In genomic region chr10:115163129-115163528, GRCh38 we compare ENCODE assay signal across 24 cellular contexts.
"Had no signal": no experiment of that assay in that cellular context is flagged by ENCODE, and none has a peak within 500 bp of the region (broad histone marks: within the 10 kb centered on the region; RNA-seq: fewer than 3 reads in every experiment).

No MANE protein-coding gene starts in this region.

- H3K27me3 Mint-ChIP-seq: stimulated activated memory B cell treated with anti-CD40 and anti-IgM and Interleukin-4, amounts not matched to agents 10 μg/mL and 1 μg/mL and 100 μg/mL, for 72 hours; stimulated activated naive B cell treated with anti-CD40 and anti-IgM and Interleukin-4, amounts not matched to agents 10 μg/mL and 1 μg/mL and 100 μg/mL, for 72 hours; stimulated activated naive CD8-positive, alpha-beta T cell treated with anti-CD3 and anti-CD28 coated beads, Interleukin-15, Interleukin-2, amounts not matched to agents 100 ng/mL and 50 ng/mL, for 24 hours; type B pancreatic cell had no signal

- H3K4me3 Mint-ChIP-seq: stimulated activated effector memory CD8-positive, alpha-beta T cell treated with anti-CD3 and anti-CD28 coated beads, Interleukin-12 subunit alpha, Interleukin-12 subunit beta, amount 100 ng/mL, for 72 hours; stimulated activated memory B cell treated with anti-CD40 and anti-IgM and Interleukin-4, amounts not matched to agents 10 μg/mL and 1 μg/mL and 100 μg/mL, for 72 hours; stimulated activated naive B cell treated with anti-CD40 and anti-IgM and Interleukin-4, amounts not matched to agents 10 μg/mL and 1 μg/mL and 100 μg/mL, for 72 hours; stimulated activated naive CD8-positive, alpha-beta T cell treated with anti-CD3 and anti-CD28 coated beads, Interleukin-15, amount 100 ng/mL, for 72 hours; stimulated activated naive CD8-positive, alpha-beta T cell treated with anti-CD3 and anti-CD28 coated beads, Interleukin-15, Interleukin-2, amounts not matched to agents 100 ng/mL and 50 ng/mL, for 24 hours; type B pancreatic cell had no signal

- H3K36me3 Mint-ChIP-seq: stimulated activated effector memory CD8-positive, alpha-beta T cell treated with anti-CD3 and anti-CD28 coated beads, Interleukin-12 subunit alpha, Interleukin-12 subunit beta, amount 100 ng/mL, for 72 hours; stimulated activated memory B cell treated with anti-CD40 and anti-IgM and Interleukin-4, amounts not matched to agents 10 μg/mL and 1 μg/mL and 100 μg/mL, for 72 hours; stimulated activated naive B cell treated with anti-CD40 and anti-IgM and Interleukin-4, amounts not matched to agents 10 μg/mL and 1 μg/mL and 100 μg/mL, for 72 hours had no signal

- H3K9me3 Mint-ChIP-seq: stimulated activated naive CD8-positive, alpha-beta T cell treated with anti-CD3 and anti-CD28 coated beads, Interleukin-15, amount 100 ng/mL, for 72 hours; stimulated activated naive CD8-positive, alpha-beta T cell treated with anti-CD3 and anti-CD28 coated beads, Interleukin-15, Interleukin-2, amounts not matched to agents 100 ng/mL and 50 ng/mL, for 24 hours; type B pancreatic cell had no signal

- ATAC-seq: stimulated activated effector memory CD8-positive, alpha-beta T cell treated with anti-CD3 and anti-CD28 coated beads, Interleukin-12 subunit alpha, Interleukin-12 subunit beta, amount 100 ng/mL, for 72 hours; stimulated activated memory B cell treated with anti-CD40 and anti-IgM and Interleukin-4, amounts not matched to agents 10 μg/mL and 1 μg/mL and 100 μg/mL, for 72 hours; stimulated activated naive B cell treated with anti-CD40 and anti-IgM and Interleukin-4, amounts not matched to agents 10 μg/mL and 1 μg/mL and 100 μg/mL, for 72 hours; stimulated activated naive CD8-positive, alpha-beta T cell treated with anti-CD3 and anti-CD28 coated beads, Interleukin-15, amount 100 ng/mL, for 72 hours; stimulated activated naive CD8-positive, alpha-beta T cell treated with anti-CD3 and anti-CD28 coated beads, Interleukin-15, Interleukin-2, amounts not matched to agents 100 U/mL and 50 U/mL, for 24 hours; upper lobe of right lung had no signal

- H3K4me1 Mint-ChIP-seq: stimulated activated effector memory CD8-positive, alpha-beta T cell treated with anti-CD3 and anti-CD28 coated beads, Interleukin-12 subunit alpha, Interleukin-12 subunit beta, amount 100 ng/mL, for 72 hours; stimulated activated memory B cell treated with anti-CD40 and anti-IgM and Interleukin-4, amounts not matched to agents 10 μg/mL and 1 μg/mL and 100 μg/mL, for 72 hours; stimulated activated naive B cell treated with anti-CD40 and anti-IgM and Interleukin-4, amounts not matched to agents 10 μg/mL and 1 μg/mL and 100 μg/mL, for 72 hours; stimulated activated naive CD8-positive, alpha-beta T cell treated with anti-CD3 and anti-CD28 coated beads, Interleukin-15, amount 100 ng/mL, for 72 hours had no signal

- DNase-seq: stimulated activated CD4-positive, alpha-beta T cell treated with anti-CD3 and anti-CD28 coated beads, Interleukin-2, amount 100 ng/mL, for 48 hours; stimulated activated CD4-positive, alpha-beta T cell treated with anti-CD3 and anti-CD28 coated beads, Interleukin-4, amount 100 ng/mL, for 1 hour; stimulated activated CD4-positive, alpha-beta T cell treated with anti-CD3 and anti-CD28 coated beads, Interleukin-4, amount 100 ng/mL, for 24 hours; stimulated activated CD4-positive, alpha-beta T cell treated with anti-CD3 and anti-CD28 coated beads, Interleukin-4, amount 100 ng/mL, for 4 hours; stimulated activated CD8-positive, alpha-beta memory T cell treated with anti-CD3 and anti-CD28 coated beads, Interleukin-4, amount 100 ng/mL, for 48 hours; stimulated activated naive B cell treated with anti-CD40 and anti-IgM and Interleukin-4, amounts not matched to agents 10 μg/mL and 1 μg/mL and 100 μg/mL, for 72 hours; stimulated activated naive CD4-positive, alpha-beta T cell; stimulated activated naive CD4-positive, alpha-beta T cell treated with Interleukin-2 at 50 U/mL for 16 hours; stimulated activated naive CD8-positive, alpha-beta T cell treated with anti-CD3 and anti-CD28 coated beads, Interleukin-15, amount 100 ng/mL, for 72 hours; stimulated activated naive CD8-positive, alpha-beta T cell treated with anti-CD3 and anti-CD28 coated beads, Interleukin-15, Interleukin-2, amounts not matched to agents 100 U/mL and 50 U/mL, for 24 hours; stomach; substantia nigra; testis; thyroid gland; tibial artery; transverse colon; trophoblast cell; upper lobe of left lung; upper lobe of right lung; uterus had no signal

- H3K27ac Mint-ChIP-seq: stimulated activated effector memory CD8-positive, alpha-beta T cell treated with anti-CD3 and anti-CD28 coated beads, Interleukin-12 subunit alpha, Interleukin-12 subunit beta, amount 100 ng/mL, for 72 hours; stimulated activated memory B cell treated with anti-CD40 and anti-IgM and Interleukin-4, amounts not matched to agents 10 μg/mL and 1 μg/mL and 100 μg/mL, for 72 hours; stimulated activated naive B cell treated with anti-CD40 and anti-IgM and Interleukin-4, amounts not matched to agents 10 μg/mL and 1 μg/mL and 100 μg/mL, for 72 hours; stimulated activated naive CD8-positive, alpha-beta T cell treated with anti-CD3 and anti-CD28 coated beads, Interleukin-15, amount 100 ng/mL, for 72 hours; stimulated activated naive CD8-positive, alpha-beta T cell treated with anti-CD3 and anti-CD28 coated beads, Interleukin-15, Interleukin-2, amounts not matched to agents 100 ng/mL and 50 ng/mL, for 24 hours; type B pancreatic cell had no signal
